Comparison of ENCODE assay signal across 2 cellular contexts in the genomic region with DNA sequence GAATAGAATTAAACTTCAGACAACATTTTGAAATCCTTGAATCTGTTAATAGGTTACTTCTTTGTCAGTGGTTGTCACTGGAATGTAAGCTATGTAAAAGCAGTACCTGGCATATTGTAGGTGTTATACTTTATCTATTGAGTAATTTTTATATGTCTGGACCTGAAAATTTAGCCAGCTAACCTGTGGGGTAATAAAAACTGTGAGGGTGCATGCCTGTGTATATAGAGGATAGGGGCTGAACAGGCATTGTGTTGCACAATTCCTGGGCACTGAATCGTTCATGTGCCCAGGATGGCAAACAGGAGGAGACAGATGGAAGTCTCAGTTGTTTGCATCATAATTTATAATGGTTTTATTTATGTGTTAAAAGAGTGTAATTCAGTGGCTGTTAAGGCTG.
TF ChIP-seq lines count a peak whose summit lies in the region.

No MANE protein-coding gene starts in this region.

TF ChIP-seq in liver, 16 proteins besides CTCF, POLR2A, EP300 and RAD21:
- TF ChIP-seq RXRA (IDR thresholded peaks at IDR 0.05): no peak
- TF ChIP-seq, protein P1, sequence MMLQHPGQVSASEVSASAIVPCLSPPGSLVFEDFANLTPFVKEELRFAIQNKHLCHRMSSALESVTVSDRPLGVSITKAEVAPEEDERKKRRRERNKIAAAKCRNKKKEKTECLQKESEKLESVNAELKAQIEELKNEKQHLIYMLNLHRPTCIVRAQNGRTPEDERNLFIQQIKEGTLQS (IDR thresholded peaks at IDR 0.05): no peak
- TF ChIP-seq HNF4G (IDR thresholded peaks at IDR 0.05): no peak
- TF ChIP-seq SP1 (IDR thresholded peaks at IDR 0.05): peak; percentile 11
- no peak for TF ChIP-seq EGR1 (IDR thresholded peaks at IDR 0.05; ENCODE audit: low read depth in 2 of 2)
- TF ChIP-seq GABPA (IDR thresholded peaks at IDR 0.05 in 1 of 2, conservative IDR thresholded peaks at IDR 0.05 in 1 of 2): no peak
- no peak for TF ChIP-seq JUND (IDR thresholded peaks at IDR 0.05)
- TF ChIP-seq HNF4A (conservative IDR thresholded peaks at IDR 0.05): peak; percentile 6 to 16
- TF ChIP-seq, protein P2, sequence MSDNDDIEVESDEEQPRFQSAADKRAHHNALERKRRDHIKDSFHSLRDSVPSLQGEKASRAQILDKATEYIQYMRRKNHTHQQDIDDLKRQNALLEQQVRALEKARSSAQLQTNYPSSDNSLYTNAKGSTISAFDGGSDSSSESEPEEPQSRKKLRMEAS (IDR thresholded peaks at IDR 0.05): no peak
- no peak for TF ChIP-seq FOXA2 (IDR thresholded peaks at IDR 0.05)

TF ChIP-seq in HepG2, 621 proteins besides CTCF, POLR2A, EP300 and RAD21:
- TF ChIP-seq, protein P3, sequence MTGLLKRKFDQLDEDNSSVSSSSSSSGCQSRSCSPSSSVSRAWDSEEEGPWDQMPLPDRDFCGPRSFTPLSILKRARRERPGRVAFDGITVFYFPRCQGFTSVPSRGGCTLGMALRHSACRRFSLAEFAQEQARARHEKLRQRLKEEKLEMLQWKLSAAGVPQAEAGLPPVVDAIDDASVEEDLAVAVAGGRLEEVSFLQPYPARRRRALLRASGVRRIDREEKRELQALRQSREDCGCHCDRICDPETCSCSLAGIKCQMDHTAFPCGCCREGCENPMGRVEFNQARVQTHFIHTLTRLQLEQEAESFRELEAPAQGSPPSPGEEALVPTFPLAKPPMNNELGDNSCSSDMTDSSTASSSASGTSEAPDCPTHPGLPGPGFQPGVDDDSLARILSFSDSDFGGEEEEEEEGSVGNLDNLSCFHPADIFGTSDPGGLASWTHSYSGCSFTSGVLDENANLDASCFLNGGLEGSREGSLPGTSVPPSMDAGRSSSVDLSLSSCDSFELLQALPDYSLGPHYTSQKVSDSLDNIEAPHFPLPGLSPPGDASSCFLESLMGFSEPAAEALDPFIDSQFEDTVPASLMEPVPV (CRISPR knock-in tag; IDR thresholded peaks at IDR 0.05): no peak
- TF ChIP-seq, protein P4, sequence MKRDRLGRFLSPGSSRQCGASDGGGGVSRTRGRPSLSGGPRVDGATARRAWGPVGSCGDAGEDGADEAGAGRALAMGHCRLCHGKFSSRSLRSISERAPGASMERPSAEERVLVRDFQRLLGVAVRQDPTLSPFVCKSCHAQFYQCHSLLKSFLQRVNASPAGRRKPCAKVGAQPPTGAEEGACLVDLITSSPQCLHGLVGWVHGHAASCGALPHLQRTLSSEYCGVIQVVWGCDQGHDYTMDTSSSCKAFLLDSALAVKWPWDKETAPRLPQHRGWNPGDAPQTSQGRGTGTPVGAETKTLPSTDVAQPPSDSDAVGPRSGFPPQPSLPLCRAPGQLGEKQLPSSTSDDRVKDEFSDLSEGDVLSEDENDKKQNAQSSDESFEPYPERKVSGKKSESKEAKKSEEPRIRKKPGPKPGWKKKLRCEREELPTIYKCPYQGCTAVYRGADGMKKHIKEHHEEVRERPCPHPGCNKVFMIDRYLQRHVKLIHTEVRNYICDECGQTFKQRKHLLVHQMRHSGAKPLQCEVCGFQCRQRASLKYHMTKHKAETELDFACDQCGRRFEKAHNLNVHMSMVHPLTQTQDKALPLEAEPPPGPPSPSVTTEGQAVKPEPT (CRISPR knock-in tag; IDR thresholded peaks at IDR 0.05; ENCODE audit: low read depth): no peak
- TF ChIP-seq ZSCAN29 (CRISPR knock-in tag; conservative IDR thresholded peaks at IDR 0.05) (no peak), ZNF792 (CRISPR knock-in tag; IDR thresholded peaks at IDR 0.05) (no peak), ZNF549 (CRISPR knock-in tag; IDR thresholded peaks at IDR 0.05) (no peak), ZNF264 (CRISPR knock-in tag; IDR thresholded peaks at IDR 0.05) (no peak), MIXL1 (CRISPR knock-in tag; IDR thresholded peaks at IDR 0.05) (no peak)
- TF ChIP-seq, protein P5, sequence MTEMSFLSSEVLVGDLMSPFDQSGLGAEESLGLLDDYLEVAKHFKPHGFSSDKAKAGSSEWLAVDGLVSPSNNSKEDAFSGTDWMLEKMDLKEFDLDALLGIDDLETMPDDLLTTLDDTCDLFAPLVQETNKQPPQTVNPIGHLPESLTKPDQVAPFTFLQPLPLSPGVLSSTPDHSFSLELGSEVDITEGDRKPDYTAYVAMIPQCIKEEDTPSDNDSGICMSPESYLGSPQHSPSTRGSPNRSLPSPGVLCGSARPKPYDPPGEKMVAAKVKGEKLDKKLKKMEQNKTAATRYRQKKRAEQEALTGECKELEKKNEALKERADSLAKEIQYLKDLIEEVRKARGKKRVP (CRISPR knock-in tag; IDR thresholded peaks at IDR 0.05): no peak
